Comparison of ENCODE assay signal across 9 cellular contexts in genomic region chr15:73686781-73687256, GRCh38.
A peak's percentile ranks its signal among the peaks of the same experiment; 100 is the strongest.
DNase-seq lines count a peak whose midpoint lies in the region; ATAC-seq lines count a peak whose summit lies in the region.
"Had no signal": no experiment of that assay in that cellular context is flagged by ENCODE, and none has a peak within 500 bp of the region (broad histone marks: within the 10 kb centered on the region; RNA-seq: fewer than 3 reads in every experiment).

No MANE protein-coding gene starts in this region.

- peak overlapping the region; percentile 87 for H3K27ac Mint-ChIP-seq in dendritic cell treated with granulocyte-macrophage colony-stimulating factor and Interleukin-4, amounts not matched to agents 40 ng/mL and 50 ng/mL, for 4 days
- H3K27ac Mint-ChIP-seq: memory B cell had no signal

- no peaks in the 10 kb centered on the region for H3K9me3 ChIP-seq in muscle layer of duodenum (ENCODE audit: control insufficient read depth in 1 of 2, low read length in 2 of 2)

- H3K36me3 Mint-ChIP-seq in dendritic cell treated with granulocyte-macrophage colony-stimulating factor and Interleukin-4, amounts not matched to agents 40 ng/mL and 50 ng/mL, for 4 days (ENCODE audit: low read depth) = peaks cover 8% of the 10 kb centered on the region
- H3K36me3 Mint-ChIP-seq: memory B cell had no signal

- peak overlapping the region; percentile 52 for H3K27ac ChIP-seq in muscle layer of duodenum (ENCODE audit: low read length)

- no peaks in the 10 kb centered on the region for H3K9me3 Mint-ChIP-seq in dendritic cell treated with granulocyte-macrophage colony-stimulating factor and Interleukin-4, amounts not matched to agents 40 ng/mL and 50 ng/mL, for 4 days
- H3K9me3 Mint-ChIP-seq: memory B cell had no signal

- H3K4me3 ChIP-seq in muscle layer of duodenum (ENCODE audit: low read depth in 1 of 2, low read length in 2 of 2) = no peak overlapping the region

- peaks cover 41% of the 10 kb centered on the region for H3K27me3 Mint-ChIP-seq in dendritic cell treated with granulocyte-macrophage colony-stimulating factor and Interleukin-4, amounts not matched to agents 40 ng/mL and 50 ng/mL, for 4 days

- peaks cover 27 to 38% of the 10 kb centered on the region in 2 donors for H3K4me1 ChIP-seq in muscle layer of duodenum (ENCODE audit: control insufficient read depth in 1 of 2, insufficient read depth in 2 of 2, low read length in 2 of 2)

- H3K36me3 ChIP-seq in muscle layer of duodenum (ENCODE audit: control insufficient read depth in 1 of 2, insufficient read depth in 2 of 2, low read length in 2 of 2) = peaks cover 0 to 4% of the 10 kb centered on the region in 2 donors

- ATAC-seq in HG02678 (IDR thresholded peaks at IDR 0.05; ENCODE audit: unreplicated experiment) = no peak

- peak; percentile 81 for DNase-seq in AG08396 (ENCODE audit: low spot score)
- peak; percentile 76 for DNase-seq in NCI-H226
- no peak for DNase-seq in NCI-H2227 treated with DMSO at 0.1 percent for 48 hours (lab: John Stamatoyannopoulos, UW)
- DNase-seq in NCI-H524 (lab: John Stamatoyannopoulos, UW) = no peak
- no peak for DNase-seq in activated T-cell treated with anti-CD3 and anti-CD28 coated beads, Interleukin-2, amount 50 U/mL, for 1 hour

- peak overlapping the region; percentile 94 for H3K4me3 Mint-ChIP-seq in dendritic cell treated with granulocyte-macrophage colony-stimulating factor and Interleukin-4, amounts not matched to agents 40 ng/mL and 50 ng/mL, for 4 days
- H3K4me3 Mint-ChIP-seq: memory B cell had no signal

- peaks cover 23% of the 10 kb centered on the region for H3K4me1 Mint-ChIP-seq in dendritic cell treated with granulocyte-macrophage colony-stimulating factor and Interleukin-4, amounts not matched to agents 40 ng/mL and 50 ng/mL, for 4 days (ENCODE audit: low read depth)

- intact Hi-C loops in dendritic cell treated with granulocyte-macrophage colony-stimulating factor and Interleukin-4, amounts not matched to agents 40 ng/mL and 50 ng/mL, for 4 days (cut with micrococcal nuclease) = loop anchor here (10.0 kb wide), 1 partner anchor 902 kb away; the partner anchor contains the start of gene ADPGK

- no peaks in the 10 kb centered on the region for H3K27me3 ChIP-seq in muscle layer of duodenum (ENCODE audit: low read depth, low read length)

Comparison
In these comparisons a context has a peak if more than half of its experiments do, and no peak if none do; other contexts are left out.
1. DNase-seq: peak in AG08396 (single experiment) and NCI-H226 (single experiment); none in NCI-H2227 treated with DMSO at 0.1 percent for 48 hours (single experiment), NCI-H524 (0 of 2) and activated T-cell treated with anti-CD3 and anti-CD28 coated beads, Interleukin-2, amount 50 U/mL, for 1 hour (single experiment).